ENCODE assay signal across 1 cellular context in the genomic region with DNA sequence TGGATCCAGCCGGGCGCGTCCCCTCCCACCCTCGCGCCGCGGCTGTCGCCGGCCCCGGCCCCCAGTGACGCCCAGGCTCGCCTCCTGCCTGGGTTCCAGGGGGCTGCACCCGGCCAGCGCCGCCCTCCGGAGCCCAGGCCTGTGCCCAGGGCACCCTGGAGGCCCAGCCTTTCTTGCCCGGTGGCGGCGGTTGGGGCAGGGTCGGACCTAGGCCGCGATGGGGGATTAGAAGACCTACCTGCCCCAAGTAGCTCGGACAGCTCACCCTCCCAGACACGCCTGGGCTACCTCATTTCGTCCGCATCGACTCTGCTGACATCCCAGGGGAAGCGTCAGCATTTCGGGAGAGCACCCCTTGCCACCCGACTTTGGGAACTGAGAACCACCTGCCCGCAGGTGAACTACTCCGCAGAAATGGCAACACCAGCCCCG.
TF ChIP-seq lines count a peak whose summit lies in the region.

No MANE protein-coding gene starts in this region.

TF ChIP-seq in GM23338, 12 proteins besides CTCF, POLR2A, EP300 and RAD21 (continued from another document):
- TF ChIP-seq ZNF462 (CRISPR knock-in tag; IDR thresholded peaks at IDR 0.05) (no peak), EZH2 (IDR thresholded peaks at IDR 0.05; ENCODE audit: low read depth, unreplicated experiment) (no peak), ZNF331 (CRISPR knock-in tag; IDR thresholded peaks at IDR 0.05; ENCODE audit: low read depth) (no peak), STAT1 (IDR thresholded peaks at IDR 0.05; ENCODE audit: unreplicated experiment) (no peak), POLR2AphosphoS5 (IDR thresholded peaks at IDR 0.05; ENCODE audit: low read depth) (no peak), EZH2phosphoT487 (IDR thresholded peaks at IDR 0.05; ENCODE audit: unreplicated experiment) (no peak), JUNB (IDR thresholded peaks at IDR 0.05; ENCODE audit: unreplicated experiment) (no peak), CREB1 (CRISPR knock-in tag; IDR thresholded peaks at IDR 0.05; ENCODE audit: low read depth) (no peak)
- TF ChIP-seq, protein P1, sequence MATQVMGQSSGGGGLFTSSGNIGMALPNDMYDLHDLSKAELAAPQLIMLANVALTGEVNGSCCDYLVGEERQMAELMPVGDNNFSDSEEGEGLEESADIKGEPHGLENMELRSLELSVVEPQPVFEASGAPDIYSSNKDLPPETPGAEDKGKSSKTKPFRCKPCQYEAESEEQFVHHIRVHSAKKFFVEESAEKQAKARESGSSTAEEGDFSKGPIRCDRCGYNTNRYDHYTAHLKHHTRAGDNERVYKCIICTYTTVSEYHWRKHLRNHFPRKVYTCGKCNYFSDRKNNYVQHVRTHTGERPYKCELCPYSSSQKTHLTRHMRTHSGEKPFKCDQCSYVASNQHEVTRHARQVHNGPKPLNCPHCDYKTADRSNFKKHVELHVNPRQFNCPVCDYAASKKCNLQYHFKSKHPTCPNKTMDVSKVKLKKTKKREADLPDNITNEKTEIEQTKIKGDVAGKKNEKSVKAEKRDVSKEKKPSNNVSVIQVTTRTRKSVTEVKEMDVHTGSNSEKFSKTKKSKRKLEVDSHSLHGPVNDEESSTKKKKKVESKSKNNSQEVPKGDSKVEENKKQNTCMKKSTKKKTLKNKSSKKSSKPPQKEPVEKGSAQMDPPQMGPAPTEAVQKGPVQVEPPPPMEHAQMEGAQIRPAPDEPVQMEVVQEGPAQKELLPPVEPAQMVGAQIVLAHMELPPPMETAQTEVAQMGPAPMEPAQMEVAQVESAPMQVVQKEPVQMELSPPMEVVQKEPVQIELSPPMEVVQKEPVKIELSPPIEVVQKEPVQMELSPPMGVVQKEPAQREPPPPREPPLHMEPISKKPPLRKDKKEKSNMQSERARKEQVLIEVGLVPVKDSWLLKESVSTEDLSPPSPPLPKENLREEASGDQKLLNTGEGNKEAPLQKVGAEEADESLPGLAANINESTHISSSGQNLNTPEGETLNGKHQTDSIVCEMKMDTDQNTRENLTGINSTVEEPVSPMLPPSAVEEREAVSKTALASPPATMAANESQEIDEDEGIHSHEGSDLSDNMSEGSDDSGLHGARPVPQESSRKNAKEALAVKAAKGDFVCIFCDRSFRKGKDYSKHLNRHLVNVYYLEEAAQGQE (IDR thresholded peaks at IDR 0.05; ENCODE audit: unreplicated experiment) = no peak
- TF ChIP-seq, protein P2, sequence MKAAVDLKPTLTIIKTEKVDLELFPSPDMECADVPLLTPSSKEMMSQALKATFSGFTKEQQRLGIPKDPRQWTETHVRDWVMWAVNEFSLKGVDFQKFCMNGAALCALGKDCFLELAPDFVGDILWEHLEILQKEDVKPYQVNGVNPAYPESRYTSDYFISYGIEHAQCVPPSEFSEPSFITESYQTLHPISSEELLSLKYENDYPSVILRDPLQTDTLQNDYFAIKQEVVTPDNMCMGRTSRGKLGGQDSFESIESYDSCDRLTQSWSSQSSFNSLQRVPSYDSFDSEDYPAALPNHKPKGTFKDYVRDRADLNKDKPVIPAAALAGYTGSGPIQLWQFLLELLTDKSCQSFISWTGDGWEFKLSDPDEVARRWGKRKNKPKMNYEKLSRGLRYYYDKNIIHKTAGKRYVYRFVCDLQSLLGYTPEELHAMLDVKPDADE (IDR thresholded peaks at IDR 0.05) = no peak
TF ChIP-seq in GM23338: peak in this region for 0.
